ENCODE assay signal across 8 cellular contexts in genomic region chr3:48662753-48663488, GRCh38. TPM values are rescaled to one million over a fixed set of nuclear protein-coding genes. Genes with fewer than 3 reads are reported as not detected.
DNase-seq lines count a peak whose midpoint lies in the region; ATAC-seq, FAIRE-seq and TF ChIP-seq lines count a peak whose summit lies in the region.

TSS of gene CELSR3 (minus strand) at chr3:48662886. CDS start at chr3:48662634, 252 bp downstream.

- no peaks in the 10 kb centered on the region for H3K79me2 ChIP-seq in PC-9 (ENCODE audit: low read depth)

- no peak within 1 kb of the TSS for H3K27ac ChIP-seq in CD4-positive, alpha-beta T cell (ENCODE audit: low read depth, low read length)
- H3K27ac ChIP-seq in PC-9, result peak within 1 kb of the TSS; percentile 93
- peak within 1 kb of the TSS; percentile 85 to 86 for H3K27ac ChIP-seq in tibial artery

- FAIRE-seq in frontal cortex (lab: Jason Lieb, UNC), result no peak

- no peaks in the 10 kb centered on the region for H3K36me3 ChIP-seq in PC-9 (ENCODE audit: low read depth)
- H3K36me3 ChIP-seq in tibial artery, result peaks cover 0 to 9% (median 5%) of the 10 kb centered on the region in 3 donors

- H3K4me1 Mint-ChIP-seq in CD4-positive, alpha-beta T cell (ENCODE audit: low read depth), result no peaks in the 10 kb centered on the region
- H3K4me1 Mint-ChIP-seq in neural crest cell, result peaks cover 26% of the 10 kb centered on the region

- H3K4me2 ChIP-seq in PC-9, result peak within 1 kb of the TSS; percentile 98

- H3K9me3 ChIP-seq in CD4-positive, alpha-beta T cell (ENCODE audit: control insufficient read depth, low read length), result no peaks in the 10 kb centered on the region
- no peaks in the 10 kb centered on the region; the same call in 1 of the 2 replicates for H3K9me3 ChIP-seq in PC-9 (ENCODE audit: insufficient read depth, low read depth)
- H3K9me3 ChIP-seq in tibial artery, result no peaks in the 10 kb centered on the region

- H3K9me3 Mint-ChIP-seq in CD4-positive, alpha-beta T cell, result no peaks in the 10 kb centered on the region
- peaks cover 2% of the 10 kb centered on the region for H3K9me3 Mint-ChIP-seq in neural crest cell

- peak; percentile 42 for ATAC-seq in CD4-positive, alpha-beta T cell (ENCODE audit: poor library complexity)
- ATAC-seq in GM21381 (IDR thresholded peaks at IDR 0.05; ENCODE audit: unreplicated experiment), result no peak

- POLR2A ChIA-PET in CD4-positive, alpha-beta T cell (lab: Charles Lee), result interaction anchor here (1.0 to 1.2 kb wide), 3 partner anchors 28 to 430 kb away, joined by 4 read pairs; partner anchors contain the start of genes IP6K2, QRICH1 and SLC26A6
- POLR2A ChIA-PET in PC-9 (lab: Charles Lee; ENCODE audit: unreplicated experiment), result interaction anchor here (0.5 to 0.7 kb wide), 4 partner anchors 53 to 422 kb away, joined by 3 to 4 read pairs (median 4); partner anchors contain the start of genes IP6K2 and ZNF589

- BruUV-seq in PC-9 (replicated peaks; lab: Mats Ljungman, UMichigan), result TSS peak; percentile 70

- peak within 1 kb of the TSS; percentile 76 for H2AFZ ChIP-seq in PC-9

- no peaks in the 10 kb centered on the region for H3K9me2 ChIP-seq in PC-9 (ENCODE audit: insufficient read depth)

- no peak for TF ChIP-seq CTCF in CD4-positive, alpha-beta T cell (IDR thresholded peaks at IDR 0.05)
- TF ChIP-seq CTCF in PC-9 (conservative IDR thresholded peaks at IDR 0.05) (no peak), neural crest cell (conservative IDR thresholded peaks at IDR 0.05) (no peak), tibial artery (IDR thresholded peaks at IDR 0.05) (no peak)

- H3K36me3 Mint-ChIP-seq in CD4-positive, alpha-beta T cell (ENCODE audit: low read depth), result no peaks in the 10 kb centered on the region
- H3K36me3 Mint-ChIP-seq in neural crest cell (ENCODE audit: low read depth), result peaks cover 24% of the 10 kb centered on the region

- peaks cover 53% of the 10 kb centered on the region for H3K27me3 Mint-ChIP-seq in CD4-positive, alpha-beta T cell
- peaks cover 7% of the 10 kb centered on the region for H3K27me3 Mint-ChIP-seq in neural crest cell (ENCODE audit: low read depth)

- peaks cover 37% of the 10 kb centered on the region for H3K27me3 ChIP-seq in CD4-positive, alpha-beta T cell (ENCODE audit: control insufficient read depth, insufficient read depth, low read length)
- H3K27me3 ChIP-seq in PC-9 (ENCODE audit: insufficient read depth, low read depth), result no peaks in the 10 kb centered on the region
- H3K27me3 ChIP-seq in tibial artery, result peaks cover 0 to 13% of the 10 kb centered on the region in 2 donors

- intact Hi-C loops in CD4-positive, alpha-beta T cell (cut with DNase I, micrococcal nuclease), result no loop called here
- intact Hi-C loops in PC-9 (cut with micrococcal nuclease; ENCODE audit: unreplicated experiment), result loop anchor here (1.0 to 5.0 kb wide), 6 partner anchors 10 to 221 kb away; partner anchors contain the start of genes CCDC51, COL7A1, IP6K2 and TMA7
- intact Hi-C loops in tibial artery (cut with DNase I; ENCODE audit: low total_unique reads), result no loop called here

- no peak within 1 kb of the TSS for H3K27ac Mint-ChIP-seq in CD4-positive, alpha-beta T cell
- H3K27ac Mint-ChIP-seq in neural crest cell (ENCODE audit: unreplicated experiment), result peak within 1 kb of the TSS; percentile 100

- DNase-seq in CD4-positive, alpha-beta T cell, result peak in 9 of 10 experiments; percentile 14 to 52 (median 41)
- DNase-seq in HT1080 (ENCODE audit: low read depth) (peak; percentile 77), PC-9 (peak; percentile 49 to 79), activated gamma-delta T cell treated with Interleukin-2 at 50 U/mL for 16 hours (peak; percentile 22), frontal cortex (ENCODE audit: low spot score in 2 of 2) (peak; percentile 72 to 85), neural crest cell (ENCODE audit: low read depth, low spot score) (peak; percentile 85), tibial artery (peak; percentile 72 to 89)

- H3K4me3 Mint-ChIP-seq in CD4-positive, alpha-beta T cell, result peak within 1 kb of the TSS; percentile 76
- H3K4me3 Mint-ChIP-seq in neural crest cell, result peak within 1 kb of the TSS; percentile 100

- CTCF ChIA-PET in CD4-positive, alpha-beta T cell (lab: Charles Lee), result no interaction called here
- CTCF ChIA-PET in PC-9 (lab: Charles Lee), result interaction anchor here (0.6 to 2.8 kb wide), 2 partner anchors 23 to 413 kb away, joined by 3 to 6 read pairs; partner anchors contain the start of gene NCKIPSD

- H3K4me3 ChIP-seq in PC-9 (peak within 1 kb of the TSS; percentile 76), tibial artery (peak within 1 kb of the TSS; percentile 52 to 56)

- peaks cover 10% of the 10 kb centered on the region; the same call in 1 of the 2 replicates for H3F3A ChIP-seq in PC-9 (ENCODE audit: insufficient read depth, low read depth)

- H3K4me1 ChIP-seq in PC-9 (replicated peaks; ENCODE audit: insufficient read depth) (0 out of 2 replicates have a peak, but pooled peaks cover 4% of the 10 kb centered on the region), tibial artery (peaks cover 0 to 32% (median 18%) of the 10 kb centered on the region in 4 donors)

- no peaks in the 10 kb centered on the region for H4K20me1 ChIP-seq in PC-9 (ENCODE audit: insufficient read depth)

RNA-seq across cellular contexts. Expression of gene CELSR3, which starts in this region (rescaled TPM):
- total RNA-seq in CD4-positive, alpha-beta T cell, result 1 to 10 TPM; 4.9 to 5.0 TPM
- total RNA-seq in HT1080 (2014; rRNA removed; shearing (Covaris generic)), result 3.5 and 3.8 TPM in 2 replicates
- polyA plus RNA-seq in HT1080 (2015; cell fraction: cytosol; rRNA removed), result 2.6 and 2.9 TPM in 2 replicates
- 19.1 and 23.8 TPM in 2 replicates for polyA plus RNA-seq in HT1080 (2015; cell fraction: nucleus; rRNA removed)
- total RNA-seq in PC-9 (2021) (9.9 and 11.6 TPM in 2 replicates), frontal cortex (27.7 TPM), neural crest cell (26.5 and 27.2 TPM in 2 replicates)

Comparison
In these comparisons a context has a peak if more than half of its experiments do, and no peak if none do; other contexts are left out.
1. DNase-seq: peak in every context shown above with its lines; median percentile 85 in neural crest cell; 80 in tibial artery; 78 in frontal cortex; 77 in HT1080; 64 in PC-9; 41 in CD4-positive, alpha-beta T cell; 22 in activated gamma-delta T cell treated with Interleukin-2 at 50 U/mL for 16 hours.